Comparison of ENCODE assay signal across 22 cellular contexts in genomic region chr6:43974643-43975235, GRCh38.
"Had no signal": no experiment of that assay in that cellular context is flagged by ENCODE, and none has a peak within 500 bp of the region (broad histone marks: within the 10 kb centered on the region; RNA-seq: fewer than 3 reads in every experiment).

No MANE protein-coding gene starts in this region.

- H3K4me3 ChIP-seq: gastrocnemius medialis, heart right ventricle, lung, neural progenitor cell, ovary, stomach, thoracic aorta, transverse colon had no signal

- H3K36me3 Mint-ChIP-seq: natural killer cell treated with Interleukin-12 subunit alpha and Interleukin-12 subunit beta and Interleukin-15 and Interleukin-18, amount 100 ng/mL, for 72 hours; neural progenitor cell had no signal

- H3K27ac ChIP-seq: heart right ventricle, neural progenitor cell, ovary, stomach, thoracic aorta, transverse colon had no signal

- DNase-seq: effector memory CD4-positive, alpha-beta T cell; gastrocnemius medialis; heart right ventricle; hypothalamus; kidney; left cardiac atrium; left ventricle myocardium superior; mesenchymal stem cell; midbrain; nucleus accumbens; ovary; right cardiac atrium; small intestine; stimulated activated CD4-positive, alpha-beta T cell treated with anti-CD3 and anti-CD28 coated beads, Interleukin-12 subunit alpha, Interleukin-12 subunit beta, amount 100 ng/mL, for 4 hours; stimulated activated naive CD4-positive, alpha-beta T cell; stomach; substantia nigra; transverse colon had no signal

- H3K9me3 ChIP-seq: gastrocnemius medialis, ovary, stomach, thoracic aorta, transverse colon had no signal

- H3K36me3 ChIP-seq: gastrocnemius medialis, heart right ventricle, neural progenitor cell, ovary, stomach, thoracic aorta, transverse colon had no signal

- H3K4me3 Mint-ChIP-seq: natural killer cell treated with Interleukin-12 subunit alpha and Interleukin-12 subunit beta and Interleukin-15 and Interleukin-18, amount 100 ng/mL, for 72 hours; neural progenitor cell had no signal

- H3K27ac Mint-ChIP-seq: natural killer cell treated with Interleukin-12 subunit alpha and Interleukin-12 subunit beta and Interleukin-15 and Interleukin-18, amount 100 ng/mL, for 72 hours; neural progenitor cell had no signal

- ATAC-seq: gastrocnemius medialis; heart right ventricle; left cardiac atrium; left ventricle myocardium superior; natural killer cell treated with Interleukin-12 subunit alpha and Interleukin-12 subunit beta and Interleukin-15 and Interleukin-18, amount 100 ng/mL, for 72 hours; right cardiac atrium had no signal

- H3K9ac ChIP-seq: neural progenitor cell had no signal

- H3K9me3 Mint-ChIP-seq: natural killer cell treated with Interleukin-12 subunit alpha and Interleukin-12 subunit beta and Interleukin-15 and Interleukin-18, amount 100 ng/mL, for 72 hours had no signal
